22 cellular contexts compared by ENCODE assay signal in genomic region chr11:5285703-5286102, GRCh38. TPM values are rescaled to one million over a fixed set of nuclear protein-coding genes. Genes with fewer than 3 reads are reported as not detected.
DNase-seq lines count a peak whose midpoint lies in the region; ATAC-seq and TF ChIP-seq lines count a peak whose summit lies in the region.
"Had no signal": no experiment of that assay in that cellular context is flagged by ENCODE, and none has a peak within 500 bp of the region (broad histone marks: within the 10 kb centered on the region; RNA-seq: fewer than 3 reads in every experiment).

No MANE protein-coding gene starts in this region.

- peaks cover 22% of the 10 kb centered on the region for H3K4me1 ChIP-seq in RWPE2 (ENCODE audit: insufficient read depth, poor library complexity, severe bottlenecking)
- no peaks in the 10 kb centered on the region for H3K4me1 ChIP-seq in thyroid gland

- H3K4me3 ChIP-seq in RWPE2 (ENCODE audit: severe bottlenecking) (no peak overlapping the region), thyroid gland (replicated peaks in 1 of 3) (no peak overlapping the region)
- H3K4me3 ChIP-seq: A549, GM23248, SJSA1 had no signal

- H3K36me3 ChIP-seq in RWPE2 (ENCODE audit: low read depth), result no peaks in the 10 kb centered on the region
- no peaks in the 10 kb centered on the region for H3K36me3 ChIP-seq in thyroid gland
- H3K36me3 ChIP-seq: SJSA1 had no signal

- DNase-seq in GM03348 (ENCODE audit: low spot score), result peak; percentile 15
- peak; percentile 43 for DNase-seq in M059J (ENCODE audit: low read depth)
- no peak for DNase-seq in RWPE2 (ENCODE audit: low spot score)
- DNase-seq in epithelial cell of prostate (ENCODE audit: low read depth, low spot score), result peak; percentile 75
- DNase-seq in thyroid gland, result no peak
- DNase-seq: EL, GM23248, H9, HFFc6, NCI-H1105, NCI-H146, NCI-H2029, NCI-H226, NCI-H510A treated with DMSO at 0.1 percent for 48 hours, NCI-H774 had no signal

- no peaks in the 10 kb centered on the region for H3K27me3 ChIP-seq in RWPE2 (ENCODE audit: insufficient read depth, poor library complexity, severe bottlenecking)
- no peaks in the 10 kb centered on the region for H3K27me3 ChIP-seq in thyroid gland
- H3K27me3 ChIP-seq: SJSA1 had no signal

- 85 to 86% methylated on average over 4 of the region's 4 CpGs for WGBS in thyroid gland, 2 donors

- H3K9me3 ChIP-seq in RWPE2 (ENCODE audit: severe bottlenecking) (no peaks in the 10 kb centered on the region), thyroid gland (no peaks in the 10 kb centered on the region)
- H3K9me3 ChIP-seq: A549, SJSA1 had no signal

- H3K27ac ChIP-seq in RWPE2 (ENCODE audit: poor library complexity, severe bottlenecking) (peak overlapping the region; percentile 79), epithelial cell of prostate (peak overlapping the region; percentile 95), thyroid gland (no peak overlapping the region)
- H3K27ac ChIP-seq: A549, GM23248, SJSA1 had no signal

- intact Hi-C loops in thyroid gland (cut with DNase I), result no loop called here

- ATAC-seq in RWPE2 (ENCODE audit: low read depth) (peak; percentile 95), GM18858 (IDR thresholded peaks at IDR 0.05; ENCODE audit: unreplicated experiment) (no peak), HG03439 (IDR thresholded peaks at IDR 0.05; ENCODE audit: unreplicated experiment) (no peak), HG02759 (IDR thresholded peaks at IDR 0.05; ENCODE audit: unreplicated experiment) (no peak)
- ATAC-seq: A549 had no signal

- TF ChIP-seq CTCF in RWPE2 (IDR thresholded peaks at IDR 0.05; ENCODE audit: poor library complexity, severe bottlenecking) (no peak), thyroid gland (IDR thresholded peaks at IDR 0.05) (no peak)

- TF ChIP-seq POLR2A in thyroid gland (IDR thresholded peaks at IDR 0.05), result no peak

RNA-seq across cellular contexts. Expression of gene HBE1, which starts 16.0 kb away (rescaled TPM):
- total RNA-seq in M059J (2014; rRNA removed; shearing (Covaris generic)), result 2.2 and 7.0 TPM in 2 replicates
- total RNA-seq in thyroid gland, result 1 to 10 TPM in 1 of 4 donors, not detected in 3; 1.2 TPM
- total RNA-seq: B cell, GM23248, H9, HFFc6, LHCN-M2, SJSA1 had no signal

RNA-seq across cellular contexts. Expression of gene OR51B4, which starts 16.0 kb away (rescaled TPM):
- 2.0 TPM in 1 of 2 replicates, not detected in the other for total RNA-seq in M059J (2014; rRNA removed; shearing (Covaris generic))
- total RNA-seq in thyroid gland, result not detected
- total RNA-seq: B cell, GM23248, H9, HFFc6, LHCN-M2, SJSA1 had no signal

RNA-seq across cellular contexts. Expression of gene HBG2, which starts 31.1 kb away (rescaled TPM):
- not detected in 2 replicates for total RNA-seq in M059J (2014; rRNA removed; shearing (Covaris generic))
- not detected for total RNA-seq in thyroid gland
- total RNA-seq: B cell, GM23248, H9, HFFc6, LHCN-M2, SJSA1 had no signal

RNA-seq across cellular contexts. Expression of gene HBG1, which starts 36.0 kb away (rescaled TPM):
- not detected in 2 replicates for total RNA-seq in M059J (2014; rRNA removed; shearing (Covaris generic))
- not detected for total RNA-seq in thyroid gland
- total RNA-seq: B cell, GM23248, H9, HFFc6, LHCN-M2, SJSA1 had no signal

RNA-seq across cellular contexts. Expression of gene OR51B2, which starts 38.4 kb away (rescaled TPM):
- total RNA-seq in M059J (2014; rRNA removed; shearing (Covaris generic)), result not detected in 2 replicates
- not detected for total RNA-seq in thyroid gland
- total RNA-seq: B cell, GM23248, H9, HFFc6, LHCN-M2, SJSA1 had no signal

Comparison
In these comparisons a context has a peak if more than half of its experiments do, and no peak if none do; other contexts are left out.
1. DNase-seq: peak in GM03348 (single experiment), M059J (single experiment) and epithelial cell of prostate (single experiment); none in RWPE2 (single experiment) and thyroid gland (0 of 2).
2. H3K27ac ChIP-seq: peak in RWPE2 (single experiment) and epithelial cell of prostate (single experiment); none in thyroid gland (0 of 3).